8 cellular contexts compared by ENCODE assay signal in genomic region chr3:160485931-160486330, GRCh38. TPM values are rescaled to one million over a fixed set of nuclear protein-coding genes. Genes with fewer than 3 reads are reported as not detected.
DNase-seq lines count a peak whose midpoint lies in the region; ATAC-seq and TF ChIP-seq lines count a peak whose summit lies in the region.

No MANE protein-coding gene starts in this region.

- no peak for TF ChIP-seq CTCF in WI38 (IDR thresholded peaks at IDR 0.05; ENCODE audit: low read depth, low read length)
- no peak for TF ChIP-seq CTCF in lower lobe of right lung (IDR thresholded peaks at IDR 0.05)

- no peak for ATAC-seq in lower lobe of right lung
- ATAC-seq in HG02885 (IDR thresholded peaks at IDR 0.05; ENCODE audit: poor library complexity, unreplicated experiment), result no peak

- H3K27ac ChIP-seq in ACC112 (ENCODE audit: low read depth, low read length) (peak overlapping the region; percentile 1), lower lobe of right lung (no peak overlapping the region)

- H3K79me2 ChIP-seq in ACC112 (ENCODE audit: control insufficient read depth, insufficient read depth, low read length, unreplicated experiment), result no peaks in the 10 kb centered on the region

- DNase-seq in lower lobe of right lung (no peak), NAMALWA (ENCODE audit: low spot score) (no peak), NCI-H2227 (lab: John Stamatoyannopoulos, UW; ENCODE audit: unreplicated experiment) (no peak)
- no peak for DNase-seq in activated CD4-positive, CD25-positive, alpha-beta regulatory T cell treated with anti-CD3 and anti-CD28 coated beads, Interleukin-2, amount 50 U/mL, for 72 hours

- no peaks in the 10 kb centered on the region for H3K36me3 ChIP-seq in ACC112 (ENCODE audit: insufficient read depth, low read length)
- no peaks in the 10 kb centered on the region for H3K36me3 ChIP-seq in ES-I3 (ENCODE audit: insufficient read depth, low read length)
- H3K36me3 ChIP-seq in lower lobe of right lung, result no peaks in the 10 kb centered on the region

- H3K4me3 ChIP-seq in ACC112 (ENCODE audit: low read depth, low read length), result peak overlapping the region; percentile 65
- H3K4me3 ChIP-seq in WI38 (ENCODE audit: low read depth, low read length), result peak overlapping the region; percentile 51
- peak overlapping the region; percentile 41 for H3K4me3 ChIP-seq in lower lobe of right lung

- H3K4me1 ChIP-seq in ACC112 (ENCODE audit: control insufficient read depth, insufficient read depth, low read length, unreplicated experiment), result peaks cover 6% of the 10 kb centered on the region
- H3K4me1 ChIP-seq in ES-I3 (ENCODE audit: insufficient read depth, low read length), result no peaks in the 10 kb centered on the region; the same call in 1 of the 2 replicates
- H3K4me1 ChIP-seq in lower lobe of right lung, result no peaks in the 10 kb centered on the region

- intact Hi-C loops in lower lobe of right lung (cut with DNase I), result no loop called here

- peak overlapping the region; percentile 71 for H2AFZ ChIP-seq in ACC112 (ENCODE audit: low read length, unreplicated experiment)

- peak overlapping the region; percentile 33; the same call in 1 of the 2 replicates for H3K9ac ChIP-seq in ES-I3 (ENCODE audit: low read depth, low read length)

- no peaks in the 10 kb centered on the region for H3K27me3 ChIP-seq in ACC112 (ENCODE audit: insufficient read depth, low read length)
- no peaks in the 10 kb centered on the region for H3K27me3 ChIP-seq in lower lobe of right lung (ENCODE audit: low read depth)

- no peaks in the 10 kb centered on the region for H3K9me3 ChIP-seq in ES-I3 (ENCODE audit: control insufficient read depth, insufficient read depth, low read length)
- H3K9me3 ChIP-seq in lower lobe of right lung, result no peaks in the 10 kb centered on the region

RNA-seq across cellular contexts. Expression of gene TRIM59, which starts 36.3 kb away (rescaled TPM):
- total RNA-seq in lower lobe of right lung, result 4.4 TPM
